ENCODE assay signal across 17 cellular contexts in genomic region chr10:78634835-78635234, GRCh38.
DNase-seq lines count a peak whose midpoint lies in the region; ATAC-seq and TF ChIP-seq lines count a peak whose summit lies in the region.
"Had no signal": no experiment of that assay in that cellular context is flagged by ENCODE, and none has a peak within 500 bp of the region (broad histone marks: within the 10 kb centered on the region; RNA-seq: fewer than 3 reads in every experiment).

No MANE protein-coding gene starts in this region.

- H3K9me3 Mint-ChIP-seq in neural progenitor cell: no peaks in the 10 kb centered on the region
- H3K9me3 Mint-ChIP-seq in stimulated activated naive CD8-positive, alpha-beta T cell treated with anti-CD3 and anti-CD28 coated beads, Interleukin-15, amount 100 ng/mL, for 72 hours: no peaks in the 10 kb centered on the region
- no peaks in the 10 kb centered on the region for H3K9me3 Mint-ChIP-seq in activated naive CD4-positive, alpha-beta T cell treated with anti-CD3 and anti-CD28 coated beads, Interleukin-2, amount 10 ng/mL, durations not matched to agents 7 days and 5 days
- H3K9me3 Mint-ChIP-seq: activated naive CD8-positive, alpha-beta T cell treated with anti-CD3 and anti-CD28 coated beads, Interleukin-2, amount 10 ng/mL, durations not matched to agents 7 days and 5 days; naive thymus-derived CD8-positive, alpha-beta T cell had no signal

- H3K27ac ChIP-seq in gastroesophageal sphincter: peak overlapping the region in 1 of 4 donors; percentile 12
- no peak overlapping the region for H3K27ac ChIP-seq in neural progenitor cell
- H3K27ac ChIP-seq: epithelial cell of prostate, sigmoid colon had no signal

- no peaks in the 10 kb centered on the region for H4K20me1 ChIP-seq in neural progenitor cell (ENCODE audit: low read depth)

- DNase-seq in AG10803 (ENCODE audit: low read depth): peak; percentile 60
- DNase-seq in RPMI7951 (ENCODE audit: low read depth): peak; percentile 27
- no peak for DNase-seq in neural progenitor cell (ENCODE audit: low spot score)
- DNase-seq in stimulated activated naive CD8-positive, alpha-beta T cell treated with anti-CD3 and anti-CD28 coated beads, Interleukin-15, amount 100 ng/mL, for 72 hours: no peak
- DNase-seq in DMS 273 (lab: John Stamatoyannopoulos, UW; ENCODE audit: unreplicated experiment): no peak
- DNase-seq in activated naive CD4-positive, alpha-beta T cell treated with anti-CD3 and anti-CD28 coated beads, Interleukin-2, amount 10 ng/mL, durations not matched to agents 7 days and 5 days: no peak
- DNase-seq: activated CD4-positive, alpha-beta T cell treated with anti-CD3 and anti-CD28 coated beads for 36 hours; activated naive CD8-positive, alpha-beta T cell treated with anti-CD3 and anti-CD28 coated beads, Interleukin-2, amount 10 ng/mL, durations not matched to agents 7 days and 5 days; left colon; naive thymus-derived CD8-positive, alpha-beta T cell; NCI-H1092; sigmoid colon; stimulated activated naive B cell treated with anti-CD40 and anti-IgM and Interleukin-4, amounts not matched to agents 10 μg/mL and 1 μg/mL and 100 μg/mL, for 72 hours had no signal

- H3K36me3 Mint-ChIP-seq in neural progenitor cell: no peaks in the 10 kb centered on the region
- H3K36me3 Mint-ChIP-seq in activated naive CD4-positive, alpha-beta T cell treated with anti-CD3 and anti-CD28 coated beads, Interleukin-2, amount 10 ng/mL, durations not matched to agents 7 days and 5 days: no peaks in the 10 kb centered on the region
- H3K36me3 Mint-ChIP-seq: activated naive CD8-positive, alpha-beta T cell treated with anti-CD3 and anti-CD28 coated beads, Interleukin-2, amount 10 ng/mL, durations not matched to agents 7 days and 5 days; naive thymus-derived CD8-positive, alpha-beta T cell; stimulated activated naive B cell treated with anti-CD40 and anti-IgM and Interleukin-4, amounts not matched to agents 10 μg/mL and 1 μg/mL and 100 μg/mL, for 72 hours had no signal

- TF ChIP-seq CTCF in AG10803 (conservative IDR thresholded peaks at IDR 0.05; ENCODE audit: low read length) (no peak), gastroesophageal sphincter (IDR thresholded peaks at IDR 0.05) (no peak), neural progenitor cell (IDR thresholded peaks at IDR 0.05) (no peak)

- H2AFZ ChIP-seq in neural progenitor cell (replicated peaks): no peak overlapping the region

- H3K9ac ChIP-seq in neural progenitor cell: no peak overlapping the region

- peaks cover 9% of the 10 kb centered on the region for H3K4me1 Mint-ChIP-seq in neural progenitor cell
- no peaks in the 10 kb centered on the region for H3K4me1 Mint-ChIP-seq in stimulated activated naive CD8-positive, alpha-beta T cell treated with anti-CD3 and anti-CD28 coated beads, Interleukin-15, amount 100 ng/mL, for 72 hours
- H3K4me1 Mint-ChIP-seq in activated naive CD4-positive, alpha-beta T cell treated with anti-CD3 and anti-CD28 coated beads, Interleukin-2, amount 10 ng/mL, durations not matched to agents 7 days and 5 days: no peaks in the 10 kb centered on the region
- H3K4me1 Mint-ChIP-seq: activated naive CD8-positive, alpha-beta T cell treated with anti-CD3 and anti-CD28 coated beads, Interleukin-2, amount 10 ng/mL, durations not matched to agents 7 days and 5 days; naive thymus-derived CD8-positive, alpha-beta T cell had no signal

- H3K4me3 Mint-ChIP-seq in neural progenitor cell: no peak overlapping the region
- H3K4me3 Mint-ChIP-seq in stimulated activated naive CD8-positive, alpha-beta T cell treated with anti-CD3 and anti-CD28 coated beads, Interleukin-15, amount 100 ng/mL, for 72 hours: no peak overlapping the region
- no peak overlapping the region for H3K4me3 Mint-ChIP-seq in activated naive CD4-positive, alpha-beta T cell treated with anti-CD3 and anti-CD28 coated beads, Interleukin-2, amount 10 ng/mL, durations not matched to agents 7 days and 5 days
- H3K4me3 Mint-ChIP-seq: activated CD4-positive, alpha-beta T cell treated with anti-CD3 and anti-CD28 coated beads for 36 hours; activated naive CD8-positive, alpha-beta T cell treated with anti-CD3 and anti-CD28 coated beads, Interleukin-2, amount 10 ng/mL, durations not matched to agents 7 days and 5 days; naive thymus-derived CD8-positive, alpha-beta T cell; stimulated activated naive B cell treated with anti-CD40 and anti-IgM and Interleukin-4, amounts not matched to agents 10 μg/mL and 1 μg/mL and 100 μg/mL, for 72 hours had no signal

- H3K36me3 ChIP-seq in gastroesophageal sphincter: no peaks in the 10 kb centered on the region
- H3K36me3 ChIP-seq in neural progenitor cell: no peaks in the 10 kb centered on the region
- H3K36me3 ChIP-seq: heart left ventricle, sigmoid colon had no signal

- H3K27me3 ChIP-seq in gastroesophageal sphincter (no peaks in the 10 kb centered on the region), neural progenitor cell (no peaks in the 10 kb centered on the region)
- H3K27me3 ChIP-seq: heart left ventricle, sigmoid colon had no signal

- TF ChIP-seq EP300 in gastroesophageal sphincter (IDR thresholded peaks at IDR 0.05): no peak

- ATAC-seq in gastroesophageal sphincter (peak; percentile 83), HG02759 (IDR thresholded peaks at IDR 0.05; ENCODE audit: unreplicated experiment) (no peak)
- ATAC-seq in stimulated activated naive CD8-positive, alpha-beta T cell treated with anti-CD3 and anti-CD28 coated beads, Interleukin-15, amount 100 ng/mL, for 72 hours: no peak
- ATAC-seq: activated CD4-positive, alpha-beta T cell treated with anti-CD3 and anti-CD28 coated beads for 36 hours; left colon; naive thymus-derived CD8-positive, alpha-beta T cell had no signal

- H3K4me1 ChIP-seq in gastroesophageal sphincter (peaks cover 0 to 13% (median 0%) of the 10 kb centered on the region in 3 donors), neural progenitor cell (peaks cover 6% of the 10 kb centered on the region)

- no peak overlapping the region for H3K4me2 ChIP-seq in neural progenitor cell

- H3K9me3 ChIP-seq in gastroesophageal sphincter (no peaks in the 10 kb centered on the region), neural progenitor cell (ENCODE audit: low read depth) (no peaks in the 10 kb centered on the region)
- H3K9me3 ChIP-seq: heart left ventricle, sigmoid colon had no signal

- H3K4me3 ChIP-seq in AG10803 (ENCODE audit: low read length): no peak overlapping the region
- no peak overlapping the region for H3K4me3 ChIP-seq in gastroesophageal sphincter
- no peak overlapping the region for H3K4me3 ChIP-seq in neural progenitor cell
- H3K4me3 ChIP-seq: heart left ventricle, sigmoid colon had no signal

- 16 to 42% methylated on average over 2 of the region's 2 CpGs for WGBS in gastroesophageal sphincter (ENCODE audit: low coverage in 1 of 2), 2 donors

- no peaks in the 10 kb centered on the region for H3K79me2 ChIP-seq in neural progenitor cell (ENCODE audit: low read depth)

- peaks cover 17% of the 10 kb centered on the region for H3K27me3 Mint-ChIP-seq in neural progenitor cell (ENCODE audit: insufficient read depth, low read depth)
- H3K27me3 Mint-ChIP-seq in stimulated activated naive CD8-positive, alpha-beta T cell treated with anti-CD3 and anti-CD28 coated beads, Interleukin-15, amount 100 ng/mL, for 72 hours: no peaks in the 10 kb centered on the region
- peaks cover 9% of the 10 kb centered on the region for H3K27me3 Mint-ChIP-seq in activated naive CD4-positive, alpha-beta T cell treated with anti-CD3 and anti-CD28 coated beads, Interleukin-2, amount 10 ng/mL, durations not matched to agents 7 days and 5 days

- H3K27ac Mint-ChIP-seq in neural progenitor cell: peak overlapping the region; percentile 4
- no peak overlapping the region for H3K27ac Mint-ChIP-seq in stimulated activated naive CD8-positive, alpha-beta T cell treated with anti-CD3 and anti-CD28 coated beads, Interleukin-15, amount 100 ng/mL, for 72 hours
- H3K27ac Mint-ChIP-seq in activated naive CD4-positive, alpha-beta T cell treated with anti-CD3 and anti-CD28 coated beads, Interleukin-2, amount 10 ng/mL, durations not matched to agents 7 days and 5 days: no peak overlapping the region
- H3K27ac Mint-ChIP-seq: activated CD4-positive, alpha-beta T cell treated with anti-CD3 and anti-CD28 coated beads for 36 hours; activated naive CD8-positive, alpha-beta T cell treated with anti-CD3 and anti-CD28 coated beads, Interleukin-2, amount 10 ng/mL, durations not matched to agents 7 days and 5 days; naive thymus-derived CD8-positive, alpha-beta T cell; stimulated activated naive B cell treated with anti-CD40 and anti-IgM and Interleukin-4, amounts not matched to agents 10 μg/mL and 1 μg/mL and 100 μg/mL, for 72 hours had no signal

- CTCF ChIA-PET in activated naive CD4-positive, alpha-beta T cell treated with anti-CD3 and anti-CD28 coated beads, Interleukin-2, amount 10 ng/mL, durations not matched to agents 7 days and 5 days (lab: Charles Lee): interaction anchor here (1.4 kb wide), 1 partner anchor 10 kb away, joined by 3 read pairs; no protein-coding TSS in a partner anchor

- no peaks in the 10 kb centered on the region for H3F3A ChIP-seq in neural progenitor cell (ENCODE audit: low read depth)

- no peak for TF ChIP-seq POLR2A in gastroesophageal sphincter (IDR thresholded peaks at IDR 0.05)

Comparison
In these comparisons a context has a peak if more than half of its experiments do, and no peak if none do; other contexts are left out.
1. DNase-seq: peak in AG10803 (single experiment) and RPMI7951 (single experiment); none in neural progenitor cell (single experiment), stimulated activated naive CD8-positive, alpha-beta T cell treated with anti-CD3 and anti-CD28 coated beads, Interleukin-15, amount 100 ng/mL, for 72 hours (0 of 2), DMS 273 (single experiment) and activated naive CD4-positive, alpha-beta T cell treated with anti-CD3 and anti-CD28 coated beads, Interleukin-2, amount 10 ng/mL, durations not matched to agents 7 days and 5 days (single experiment).